In genomic region chrX:74614193-74614909, GRCh38 we compare ENCODE assay signal across 8 cellular contexts. TPM values are rescaled to one million over a fixed set of nuclear protein-coding genes. Genes with fewer than 3 reads are reported as not detected.
DNase-seq lines count a peak whose midpoint lies in the region; ATAC-seq, FAIRE-seq and TF ChIP-seq lines count a peak whose summit lies in the region.

RLIM (minus strand) TSS chrX:74614624; CDS start chrX:74595977, 18,647 bp downstream.

- H3K27ac ChIP-seq in right atrium auricular region (peak within 1 kb of the TSS; percentile 91 to 94), psoas muscle (peak within 1 kb of the TSS; percentile 95)

- H3K9me3 ChIP-seq in right atrium auricular region (no peaks in the 10 kb centered on the region), psoas muscle (no peaks in the 10 kb centered on the region)

- no peak for FAIRE-seq in urothelium cell line (lab: Jason Lieb, UNC)

- intact Hi-C loops in T-helper 2 cell treated with Interferon-gamma antibody and Interleukin-4, amounts not matched to agents 100 ng/mL and 5 ng/mL, for 36 hours (cut with micrococcal nuclease) = loop anchor here (1.0 to 5.0 kb wide), 6 partner anchors 322 to 1558 kb away; partner anchors contain the start of genes ABCB7, PBDC1 and UPRT
- intact Hi-C loops in psoas muscle (cut with DNase I) = loop anchor here in 1 of 2 donors (10.0 kb wide), 1 partner anchor 660 kb away; the partner anchor contains the start of gene UPRT

- peak; percentile 77 for DNase-seq in NCI-H187 treated with DMSO at 0.1 percent for 48 hours (lab: John Stamatoyannopoulos, UW)
- peak; percentile 28 to 95 (median 89) for DNase-seq in anterior cingulate cortex (lab: John Stamatoyannopoulos, UW)
- DNase-seq in right atrium auricular region (ENCODE audit: low spot score) = peak; percentile 96
- DNase-seq in psoas muscle = peak; percentile 91 to 96
- peak; percentile 93 for DNase-seq in urothelium cell line (ENCODE audit: low spot score)

- H3K4me1 ChIP-seq in right atrium auricular region = peaks cover 0 to 8% of the 10 kb centered on the region in 2 donors
- H3K4me1 ChIP-seq in psoas muscle = no peaks in the 10 kb centered on the region

- ATAC-seq in GM18499 (IDR thresholded peaks at IDR 0.05; ENCODE audit: insufficient read depth, unreplicated experiment) (peak; percentile 87), HG02943 (IDR thresholded peaks at IDR 0.05; ENCODE audit: low read depth, unreplicated experiment) (peak; percentile 92), psoas muscle (peak; percentile 98 to 99 (median 98))

- no peak for TF ChIP-seq CTCF in right atrium auricular region (IDR thresholded peaks at IDR 0.05)
- no peak for TF ChIP-seq CTCF in psoas muscle (IDR thresholded peaks at IDR 0.05)

- H3K4me3 ChIP-seq in right atrium auricular region (peak within 1 kb of the TSS; percentile 64 to 77), psoas muscle (peak within 1 kb of the TSS; percentile 83)

- WGBS in psoas muscle, 3 donors = 0 to 35% (median 0%) methylated on average over 37 to 59 of the region's 59 CpGs

- no peaks in the 10 kb centered on the region for H3K36me3 ChIP-seq in right atrium auricular region
- no peaks in the 10 kb centered on the region for H3K36me3 ChIP-seq in psoas muscle (ENCODE audit: insufficient read depth in 1 of 2, low read depth in 1 of 2)

- no peaks in the 10 kb centered on the region for H3K27me3 ChIP-seq in right atrium auricular region
- peaks cover 0 to 9% (median 0%) of the 10 kb centered on the region in 3 donors for H3K27me3 ChIP-seq in psoas muscle (ENCODE audit: insufficient read depth in 3 of 3, low read length in 2 of 3)

RNA-seq across cellular contexts. Expression of gene RLIM, which starts in this region (rescaled TPM):
- total RNA-seq in T-helper 2 cell treated with Interferon-gamma antibody and Interleukin-4, amounts not matched to agents 100 ng/mL and 5 ng/mL, for 36 hours = 27.5 and 28.0 TPM in 2 replicates
- total RNA-seq in right atrium auricular region (10 to 100 TPM; 19.0 to 23.8 TPM), psoas muscle (10 to 100 TPM; 20.5 to 29.6 (median 25.5) TPM)
- 10 to 100 TPM in 1 of 3 donors, 1 to 10 TPM in 2; 4.9 to 13.9 (median 8.2) TPM for polyA plus RNA-seq in psoas muscle

Comparison
In these comparisons a context has a peak if more than half of its experiments do, and no peak if none do; other contexts are left out.
1. Peak in every context shown above with its lines: DNase-seq, ATAC-seq, H3K4me3 ChIP-seq and H3K27ac ChIP-seq.